In the genomic region with DNA sequence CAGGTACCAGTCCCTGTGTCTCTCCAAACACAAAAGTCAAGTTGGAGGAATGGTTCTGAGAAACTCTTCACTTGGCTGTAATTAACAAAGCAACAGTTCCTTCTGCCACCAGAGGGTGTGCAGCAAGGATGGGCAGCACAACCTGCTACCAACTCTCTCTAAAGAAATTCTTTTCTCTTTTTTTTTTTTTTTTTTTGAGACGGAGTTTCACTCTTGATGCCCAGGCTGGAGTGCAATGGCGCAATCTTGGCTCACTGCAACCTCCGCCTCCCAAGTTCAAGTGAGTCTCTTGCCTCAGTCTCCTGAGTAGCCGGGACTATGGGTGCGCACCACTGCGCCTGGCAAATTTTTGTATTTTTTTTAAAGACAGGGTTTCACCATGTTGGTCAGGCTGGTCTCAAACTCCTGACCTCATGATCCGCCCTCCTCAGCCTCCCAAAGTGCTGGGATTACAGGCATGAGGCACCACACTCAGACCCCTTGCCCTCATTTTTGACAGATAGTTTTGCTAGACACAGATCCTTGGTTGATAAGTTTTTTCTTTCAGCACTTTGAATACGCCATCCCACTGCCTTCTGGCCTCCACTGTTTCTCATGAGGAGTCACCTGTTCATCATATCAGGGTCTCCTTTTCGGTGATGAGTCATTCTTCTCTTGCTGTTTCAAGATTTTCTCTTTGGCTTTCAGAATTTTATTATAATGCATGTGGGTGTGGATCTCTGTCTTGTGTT, we compare ENCODE assay signal across 1 cellular context.
TF ChIP-seq lines count a peak whose summit lies in the region.

No MANE protein-coding gene starts in this region.

TF ChIP-seq in K562, 482 proteins besides CTCF, POLR2A, EP300 and RAD21 (continued from another document and continues in another):
- TF ChIP-seq, protein P1, sequence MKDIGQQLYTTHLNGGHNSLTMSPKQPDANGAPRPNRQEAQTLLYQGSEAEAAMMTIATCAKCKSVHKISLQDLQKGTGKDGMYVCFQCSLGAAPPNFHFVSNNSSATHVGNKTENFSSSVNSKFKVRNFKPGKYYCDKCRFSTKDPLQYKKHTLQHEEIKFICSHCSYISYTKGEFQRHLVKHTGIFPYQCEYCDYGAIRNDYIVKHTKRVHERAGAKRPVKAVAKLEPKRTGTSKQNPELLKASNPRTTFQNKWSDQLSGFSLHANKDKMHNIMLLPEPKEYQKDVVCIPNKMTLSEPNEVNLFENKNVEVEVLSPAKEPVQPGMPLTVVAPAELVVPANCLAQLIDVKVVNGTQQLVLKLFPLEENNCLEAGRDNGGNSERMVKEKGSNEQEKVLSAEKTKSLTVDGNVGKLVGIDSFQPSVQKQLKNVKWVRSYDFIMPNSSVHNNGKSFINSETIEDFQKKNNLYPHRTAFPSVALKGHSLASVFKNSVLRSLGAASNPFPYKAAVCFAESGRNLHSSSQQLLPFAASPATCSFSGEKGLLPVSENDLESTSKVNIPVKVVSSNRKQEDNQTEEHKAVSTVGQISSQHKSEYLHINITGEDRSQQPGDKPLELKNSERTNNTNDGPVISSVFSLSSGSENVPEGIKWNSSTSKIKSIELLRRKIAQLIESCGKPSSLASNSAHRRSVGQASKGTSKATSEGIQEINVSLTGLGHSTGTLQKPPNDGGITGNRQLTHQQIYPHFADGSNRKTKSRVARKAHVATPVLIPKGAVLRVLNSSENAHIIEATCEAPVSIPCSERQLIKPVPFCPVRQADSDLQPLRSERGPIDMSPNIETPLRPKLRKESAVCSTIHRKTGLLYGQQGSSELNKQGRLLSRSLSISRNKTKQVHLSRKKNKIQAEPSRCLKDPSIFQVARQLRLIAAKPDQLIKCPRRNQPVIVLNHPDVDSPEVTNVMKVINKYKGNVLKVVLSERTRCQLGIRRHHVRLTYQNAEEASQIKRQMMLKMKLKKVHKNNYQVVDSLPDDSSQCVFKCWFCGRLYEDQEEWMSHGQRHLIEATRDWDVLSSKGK (CRISPR knock-in tag; IDR thresholded peaks at IDR 0.05), result no peak
- no peak for TF ChIP-seq ZNF696 (CRISPR knock-in tag; conservative IDR thresholded peaks at IDR 0.05)
- TF ChIP-seq MTA3 (IDR thresholded peaks at IDR 0.05; ENCODE audit: borderline replicate concordance), result peak; percentile 39; the same call in 1 of the 2 replicates
- no peak for TF ChIP-seq MYNN (IDR thresholded peaks at IDR 0.05)
- TF ChIP-seq MYNN (CRISPR knock-in tag; IDR thresholded peaks at IDR 0.05), result no peak
- TF ChIP-seq NFIX (CRISPR knock-in tag; IDR thresholded peaks at IDR 0.05; ENCODE audit: low read depth), result no peak
- TF ChIP-seq DIDO1 (tag; IDR thresholded peaks at IDR 0.05; ENCODE audit: low read depth), result no peak
- no peak for TF ChIP-seq ZNF165 (CRISPR knock-in tag; IDR thresholded peaks at IDR 0.05; ENCODE audit: borderline replicate concordance)
- TF ChIP-seq, protein P2, sequence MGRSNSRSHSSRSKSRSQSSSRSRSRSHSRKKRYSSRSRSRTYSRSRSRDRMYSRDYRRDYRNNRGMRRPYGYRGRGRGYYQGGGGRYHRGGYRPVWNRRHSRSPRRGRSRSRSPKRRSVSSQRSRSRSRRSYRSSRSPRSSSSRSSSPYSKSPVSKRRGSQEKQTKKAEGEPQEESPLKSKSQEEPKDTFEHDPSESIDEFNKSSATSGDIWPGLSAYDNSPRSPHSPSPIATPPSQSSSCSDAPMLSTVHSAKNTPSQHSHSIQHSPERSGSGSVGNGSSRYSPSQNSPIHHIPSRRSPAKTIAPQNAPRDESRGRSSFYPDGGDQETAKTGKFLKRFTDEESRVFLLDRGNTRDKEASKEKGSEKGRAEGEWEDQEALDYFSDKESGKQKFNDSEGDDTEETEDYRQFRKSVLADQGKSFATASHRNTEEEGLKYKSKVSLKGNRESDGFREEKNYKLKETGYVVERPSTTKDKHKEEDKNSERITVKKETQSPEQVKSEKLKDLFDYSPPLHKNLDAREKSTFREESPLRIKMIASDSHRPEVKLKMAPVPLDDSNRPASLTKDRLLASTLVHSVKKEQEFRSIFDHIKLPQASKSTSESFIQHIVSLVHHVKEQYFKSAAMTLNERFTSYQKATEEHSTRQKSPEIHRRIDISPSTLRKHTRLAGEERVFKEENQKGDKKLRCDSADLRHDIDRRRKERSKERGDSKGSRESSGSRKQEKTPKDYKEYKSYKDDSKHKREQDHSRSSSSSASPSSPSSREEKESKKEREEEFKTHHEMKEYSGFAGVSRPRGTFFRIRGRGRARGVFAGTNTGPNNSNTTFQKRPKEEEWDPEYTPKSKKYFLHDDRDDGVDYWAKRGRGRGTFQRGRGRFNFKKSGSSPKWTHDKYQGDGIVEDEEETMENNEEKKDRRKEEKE (IDR thresholded peaks at IDR 0.05; ENCODE audit: borderline replicate concordance in 1 of 2, control insufficient read depth in 1 of 2, low read depth in 2 of 2, low read length in 1 of 2), result 0 out of 4 replicates have a peak, but pooled peaks of 1 of the 2 experiments have one; percentile 69
- no peak for TF ChIP-seq HDAC6 (IDR thresholded peaks at IDR 0.05; ENCODE audit: low read depth, low read length)
- TF ChIP-seq ARNT (IDR thresholded peaks at IDR 0.05), result peak; percentile 44 to 57; a peak in 2 of 4 replicates
- TF ChIP-seq CSDE1 (IDR thresholded peaks at IDR 0.05), result no peak
- no peak for TF ChIP-seq HMG20B (CRISPR knock-in tag; IDR thresholded peaks at IDR 0.05)
- TF ChIP-seq, protein P3, sequence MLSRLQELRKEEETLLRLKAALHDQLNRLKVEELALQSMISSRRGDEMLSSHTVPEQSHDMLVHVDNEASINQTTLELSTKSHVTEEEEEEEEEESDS (CRISPR knock-in tag; IDR thresholded peaks at IDR 0.05), result no peak
- TF ChIP-seq NCOA4 (IDR thresholded peaks at IDR 0.05; ENCODE audit: partially characterized antibody), result no peak
- no peak for TF ChIP-seq FOS (IDR thresholded peaks at IDR 0.05; ENCODE audit: extremely low read depth, insufficient read length)
- TF ChIP-seq SMARCB1 (IDR thresholded peaks at IDR 0.05; ENCODE audit: insufficient read length, low read depth), result no peak
- TF ChIP-seq, protein P4, sequence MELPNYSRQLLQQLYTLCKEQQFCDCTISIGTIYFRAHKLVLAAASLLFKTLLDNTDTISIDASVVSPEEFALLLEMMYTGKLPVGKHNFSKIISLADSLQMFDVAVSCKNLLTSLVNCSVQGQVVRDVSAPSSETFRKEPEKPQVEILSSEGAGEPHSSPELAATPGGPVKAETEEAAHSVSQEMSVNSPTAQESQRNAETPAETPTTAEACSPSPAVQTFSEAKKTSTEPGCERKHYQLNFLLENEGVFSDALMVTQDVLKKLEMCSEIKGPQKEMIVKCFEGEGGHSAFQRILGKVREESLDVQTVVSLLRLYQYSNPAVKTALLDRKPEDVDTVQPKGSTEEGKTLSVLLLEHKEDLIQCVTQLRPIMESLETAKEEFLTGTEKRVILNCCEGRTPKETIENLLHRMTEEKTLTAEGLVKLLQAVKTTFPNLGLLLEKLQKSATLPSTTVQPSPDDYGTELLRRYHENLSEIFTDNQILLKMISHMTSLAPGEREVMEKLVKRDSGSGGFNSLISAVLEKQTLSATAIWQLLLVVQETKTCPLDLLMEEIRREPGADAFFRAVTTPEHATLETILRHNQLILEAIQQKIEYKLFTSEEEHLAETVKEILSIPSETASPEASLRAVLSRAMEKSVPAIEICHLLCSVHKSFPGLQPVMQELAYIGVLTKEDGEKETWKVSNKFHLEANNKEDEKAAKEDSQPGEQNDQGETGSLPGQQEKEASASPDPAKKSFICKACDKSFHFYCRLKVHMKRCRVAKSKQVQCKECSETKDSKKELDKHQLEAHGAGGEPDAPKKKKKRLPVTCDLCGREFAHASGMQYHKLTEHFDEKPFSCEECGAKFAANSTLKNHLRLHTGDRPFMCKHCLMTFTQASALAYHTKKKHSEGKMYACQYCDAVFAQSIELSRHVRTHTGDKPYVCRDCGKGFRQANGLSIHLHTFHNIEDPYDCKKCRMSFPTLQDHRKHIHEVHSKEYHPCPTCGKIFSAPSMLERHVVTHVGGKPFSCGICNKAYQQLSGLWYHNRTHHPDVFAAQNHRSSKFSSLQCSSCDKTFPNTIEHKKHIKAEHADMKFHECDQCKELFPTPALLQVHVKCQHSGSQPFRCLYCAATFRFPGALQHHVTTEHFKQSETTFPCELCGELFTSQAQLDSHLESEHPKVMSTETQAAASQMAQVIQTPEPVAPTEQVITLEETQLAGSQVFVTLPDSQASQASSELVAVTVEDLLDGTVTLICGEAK (IDR thresholded peaks at IDR 0.05), result no peak
- TF ChIP-seq, protein P4 (CRISPR knock-in tag; IDR thresholded peaks at IDR 0.05), result no peak
- no peak for TF ChIP-seq FOXJ3 (CRISPR knock-in tag; IDR thresholded peaks at IDR 0.05)
- no peak for TF ChIP-seq POLR2AphosphoS2 (IDR thresholded peaks at IDR 0.05; ENCODE audit: low read length)
- TF ChIP-seq, protein P5, sequence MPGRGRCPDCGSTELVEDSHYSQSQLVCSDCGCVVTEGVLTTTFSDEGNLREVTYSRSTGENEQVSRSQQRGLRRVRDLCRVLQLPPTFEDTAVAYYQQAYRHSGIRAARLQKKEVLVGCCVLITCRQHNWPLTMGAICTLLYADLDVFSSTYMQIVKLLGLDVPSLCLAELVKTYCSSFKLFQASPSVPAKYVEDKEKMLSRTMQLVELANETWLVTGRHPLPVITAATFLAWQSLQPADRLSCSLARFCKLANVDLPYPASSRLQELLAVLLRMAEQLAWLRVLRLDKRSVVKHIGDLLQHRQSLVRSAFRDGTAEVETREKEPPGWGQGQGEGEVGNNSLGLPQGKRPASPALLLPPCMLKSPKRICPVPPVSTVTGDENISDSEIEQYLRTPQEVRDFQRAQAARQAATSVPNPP (IDR thresholded peaks at IDR 0.05; ENCODE audit: borderline replicate concordance, insufficient read depth, insufficient read length), result no peak
- no peak for TF ChIP-seq ZNF217 (CRISPR knock-in tag; IDR thresholded peaks at IDR 0.05)
- no peak for TF ChIP-seq CXXC5 (CRISPR knock-in tag; IDR thresholded peaks at IDR 0.05)
- TF ChIP-seq YBX1 (IDR thresholded peaks at IDR 0.05), result no peak
- TF ChIP-seq ZKSCAN1 (IDR thresholded peaks at IDR 0.05; ENCODE audit: low read depth, low read length), result no peak
- no peak for TF ChIP-seq CBFA2T3 (IDR thresholded peaks at IDR 0.05)
- no peak for TF ChIP-seq ZNF134 (CRISPR knock-in tag; conservative IDR thresholded peaks at IDR 0.05)
- TF ChIP-seq SIN3A (IDR thresholded peaks at IDR 0.05; ENCODE audit: borderline replicate concordance in 2 of 2, control insufficient read depth in 1 of 2, low read depth in 2 of 2, low read length in 2 of 2), result no peak
- no peak for TF ChIP-seq NCOR1 (IDR thresholded peaks at IDR 0.05)
- TF ChIP-seq, protein P6, sequence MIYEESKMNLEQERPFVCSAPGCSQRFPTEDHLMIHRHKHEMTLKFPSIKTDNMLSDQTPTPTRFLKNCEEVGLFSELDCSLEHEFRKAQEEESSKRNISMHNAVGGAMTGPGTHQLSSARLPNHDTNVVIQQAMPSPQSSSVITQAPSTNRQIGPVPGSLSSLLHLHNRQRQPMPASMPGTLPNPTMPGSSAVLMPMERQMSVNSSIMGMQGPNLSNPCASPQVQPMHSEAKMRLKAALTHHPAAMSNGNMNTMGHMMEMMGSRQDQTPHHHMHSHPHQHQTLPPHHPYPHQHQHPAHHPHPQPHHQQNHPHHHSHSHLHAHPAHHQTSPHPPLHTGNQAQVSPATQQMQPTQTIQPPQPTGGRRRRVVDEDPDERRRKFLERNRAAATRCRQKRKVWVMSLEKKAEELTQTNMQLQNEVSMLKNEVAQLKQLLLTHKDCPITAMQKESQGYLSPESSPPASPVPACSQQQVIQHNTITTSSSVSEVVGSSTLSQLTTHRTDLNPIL (CRISPR knock-in tag; IDR thresholded peaks at IDR 0.05), result no peak
- TF ChIP-seq, protein P7, sequence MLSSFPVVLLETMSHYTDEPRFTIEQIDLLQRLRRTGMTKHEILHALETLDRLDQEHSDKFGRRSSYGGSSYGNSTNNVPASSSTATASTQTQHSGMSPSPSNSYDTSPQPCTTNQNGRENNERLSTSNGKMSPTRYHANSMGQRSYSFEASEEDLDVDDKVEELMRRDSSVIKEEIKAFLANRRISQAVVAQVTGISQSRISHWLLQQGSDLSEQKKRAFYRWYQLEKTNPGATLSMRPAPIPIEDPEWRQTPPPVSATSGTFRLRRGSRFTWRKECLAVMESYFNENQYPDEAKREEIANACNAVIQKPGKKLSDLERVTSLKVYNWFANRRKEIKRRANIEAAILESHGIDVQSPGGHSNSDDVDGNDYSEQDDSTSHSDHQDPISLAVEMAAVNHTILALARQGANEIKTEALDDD (IDR thresholded peaks at IDR 0.05), result no peak
- peak in 1 of 2 experiments; percentile 100; a peak in 2 of 3 replicates for TF ChIP-seq CBX3 (IDR thresholded peaks at IDR 0.05; ENCODE audit: borderline replicate concordance in 1 of 2, low read length in 2 of 2)
- no peak for TF ChIP-seq HNRNPL (IDR thresholded peaks at IDR 0.05; ENCODE audit: low read depth, low read length)
- peak; percentile 32; the same call in 1 of the 2 replicates for TF ChIP-seq NBN (IDR thresholded peaks at IDR 0.05; ENCODE audit: low read depth)
- no peak for TF ChIP-seq ZFP30 (CRISPR knock-in tag; IDR thresholded peaks at IDR 0.05; ENCODE audit: borderline replicate concordance)
- no peak for TF ChIP-seq ZBTB8A (IDR thresholded peaks at IDR 0.05; ENCODE audit: partially characterized antibody)
- no peak for TF ChIP-seq TARDBP (IDR thresholded peaks at IDR 0.05)
- TF ChIP-seq MAFG (tag; conservative IDR thresholded peaks at IDR 0.05), result peak; percentile 30; the same call in 1 of the 2 replicates
- TF ChIP-seq ZNF143 (CRISPR knock-in tag; IDR thresholded peaks at IDR 0.05), result no peak
- no peak for TF ChIP-seq NR3C1 (CRISPR knock-in tag; IDR thresholded peaks at IDR 0.05)
